Comparison of ENCODE assay signal across 9 cellular contexts in genomic region chr5:67160985-67161384, GRCh38. TPM values are rescaled to one million over a fixed set of nuclear protein-coding genes. Genes with fewer than 3 reads are reported as not detected.
DNase-seq lines count a peak whose midpoint lies in the region; ATAC-seq and TF ChIP-seq lines count a peak whose summit lies in the region.
"Had no signal": no experiment of that assay in that cellular context is flagged by ENCODE, and none has a peak within 500 bp of the region (broad histone marks: within the 10 kb centered on the region; RNA-seq: fewer than 3 reads in every experiment).

No MANE protein-coding gene starts in this region.

- CTCF ChIA-PET in Caco-2 (lab: Charles Lee) = interaction anchor here (1.0 kb wide), 1 partner anchor 48 kb away, joined by 3 read pairs; no protein-coding TSS in a partner anchor

- H3K27me3 Mint-ChIP-seq in activated T-helper 2 cell treated with anti-CD3 and anti-CD28 coated beads, Interferon-gamma antibody, Interleukin-2, Interleukin-4, amounts not matched to agents 10 μg/mL and 5 μg/mL and 100 μg/mL, durations not matched to agents 14 hours and 24 hours and 36 hours (ENCODE audit: low read depth) = no peaks in the 10 kb centered on the region
- H3K27me3 Mint-ChIP-seq in Caco-2 (ENCODE audit: insufficient read depth, unreplicated experiment) = no peaks in the 10 kb centered on the region

- H3K36me3 Mint-ChIP-seq in activated T-helper 2 cell treated with anti-CD3 and anti-CD28 coated beads, Interferon-gamma antibody, Interleukin-2, Interleukin-4, amounts not matched to agents 10 μg/mL and 5 μg/mL and 100 μg/mL, durations not matched to agents 14 hours and 24 hours and 36 hours (ENCODE audit: low read depth) = peaks cover 29% of the 10 kb centered on the region
- peaks cover 67% of the 10 kb centered on the region for H3K36me3 Mint-ChIP-seq in Caco-2 (ENCODE audit: insufficient read depth, unreplicated experiment)

- TF ChIP-seq POLR2A in gastroesophageal sphincter (IDR thresholded peaks at IDR 0.05) (no peak), uterus (IDR thresholded peaks at IDR 0.05) (no peak)

- no peaks in the 10 kb centered on the region for H3K9me3 Mint-ChIP-seq in activated T-helper 2 cell treated with anti-CD3 and anti-CD28 coated beads, Interferon-gamma antibody, Interleukin-2, Interleukin-4, amounts not matched to agents 10 μg/mL and 5 μg/mL and 100 μg/mL, durations not matched to agents 14 hours and 24 hours and 36 hours
- no peaks in the 10 kb centered on the region for H3K9me3 Mint-ChIP-seq in Caco-2 (ENCODE audit: unreplicated experiment)
- H3K9me3 Mint-ChIP-seq: activated naive CD4-positive, alpha-beta T cell treated with anti-CD3 and anti-CD28 coated beads, Interleukin-2, amount 50 U/mL, for 72 hours had no signal

- H3K4me1 Mint-ChIP-seq in activated T-helper 2 cell treated with anti-CD3 and anti-CD28 coated beads, Interferon-gamma antibody, Interleukin-2, Interleukin-4, amounts not matched to agents 10 μg/mL and 5 μg/mL and 100 μg/mL, durations not matched to agents 14 hours and 24 hours and 36 hours (ENCODE audit: low read depth) = peaks cover 52% of the 10 kb centered on the region
- no peaks in the 10 kb centered on the region for H3K4me1 Mint-ChIP-seq in Caco-2 (ENCODE audit: low read depth, unreplicated experiment)

- H3K27ac ChIP-seq in gastroesophageal sphincter (peak overlapping the region in 2 of 4 donors; percentile 23 to 48), uterus (peak overlapping the region; percentile 66 to 68)

- ATAC-seq in gastroesophageal sphincter = peak; percentile 53
- ATAC-seq in GM18511 (IDR thresholded peaks at IDR 0.05; ENCODE audit: unreplicated experiment) = no peak

- POLR2A ChIA-PET in Caco-2 (lab: Charles Lee) = no interaction called here

- no peak overlapping the region for H3K4me3 ChIP-seq in gastroesophageal sphincter
- no peak overlapping the region for H3K4me3 ChIP-seq in uterus
- H3K4me3 ChIP-seq in Caco-2 (ENCODE audit: low read depth, low read length) = no peak overlapping the region

- H3K36me3 ChIP-seq in gastroesophageal sphincter (peaks cover 0 to 50% of the 10 kb centered on the region in 2 donors), uterus (no peaks in the 10 kb centered on the region), Caco-2 (ENCODE audit: control insufficient read depth, insufficient read depth, low read length) (no peaks in the 10 kb centered on the region; the same call in 1 of the 2 replicates)

- intact Hi-C loops in activated T-helper 2 cell treated with anti-CD3 and anti-CD28 coated beads, Interferon-gamma antibody, Interleukin-2, Interleukin-4, amounts not matched to agents 10 μg/mL and 5 μg/mL and 100 μg/mL, durations not matched to agents 14 hours and 24 hours and 36 hours (cut with micrococcal nuclease) = no loop called here
- intact Hi-C loops in uterus (cut with DNase I; ENCODE audit: low total_unique reads) = loop anchor here (5.0 kb wide), 1 partner anchor 46 kb away; no protein-coding TSS in a partner anchor
- intact Hi-C loops in Caco-2 (cut with micrococcal nuclease; ENCODE audit: unreplicated experiment) = no loop called here

- H3K4me3 Mint-ChIP-seq in activated T-helper 2 cell treated with anti-CD3 and anti-CD28 coated beads, Interferon-gamma antibody, Interleukin-2, Interleukin-4, amounts not matched to agents 10 μg/mL and 5 μg/mL and 100 μg/mL, durations not matched to agents 14 hours and 24 hours and 36 hours (ENCODE audit: low read depth) = peak overlapping the region; percentile 61
- H3K4me3 Mint-ChIP-seq in Caco-2 (ENCODE audit: unreplicated experiment) = no peak overlapping the region

- H3K4me1 ChIP-seq in gastroesophageal sphincter (peaks cover 0 to 47% (median 3%) of the 10 kb centered on the region in 3 donors), uterus (no peaks in the 10 kb centered on the region), Caco-2 (no peaks in the 10 kb centered on the region)

- H3K9me3 ChIP-seq in gastroesophageal sphincter (no peaks in the 10 kb centered on the region), uterus (no peaks in the 10 kb centered on the region), Caco-2 (no peaks in the 10 kb centered on the region)

- H3K27ac Mint-ChIP-seq in activated T-helper 2 cell treated with anti-CD3 and anti-CD28 coated beads, Interferon-gamma antibody, Interleukin-2, Interleukin-4, amounts not matched to agents 10 μg/mL and 5 μg/mL and 100 μg/mL, durations not matched to agents 14 hours and 24 hours and 36 hours = peak overlapping the region; percentile 54
- H3K27ac Mint-ChIP-seq in Caco-2 (ENCODE audit: unreplicated experiment) = no peak overlapping the region

- BruUV-seq in Caco-2 (replicated peaks; lab: Mats Ljungman, UMichigan) = no TSS peak

- TF ChIP-seq CTCF in gastroesophageal sphincter (IDR thresholded peaks at IDR 0.05) (no peak), uterus (IDR thresholded peaks at IDR 0.05) (no peak), Caco-2 (IDR thresholded peaks at IDR 0.05; ENCODE audit: insufficient read depth in 1 of 2, low read depth in 1 of 2, low read length in 1 of 2, severe bottlenecking in 1 of 2, unreplicated experiment in 1 of 2) (no peak)

- TF ChIP-seq EP300 in gastroesophageal sphincter (IDR thresholded peaks at IDR 0.05) = no peak

- DNase-seq in stimulated activated CD4-positive, alpha-beta T cell treated with anti-CD3 and anti-CD28 coated beads, Interleukin-2, amount 100 ng/mL, for 4 hours (ENCODE audit: low read depth) = peak; percentile 34
- DNase-seq in stimulated activated CD4-positive, alpha-beta T cell treated with anti-CD3 and anti-CD28 coated beads, Interleukin-12 subunit alpha, Interleukin-12 subunit beta, amount 100 ng/mL, for 4 hours = no peak
- DNase-seq in activated T-helper 2 cell treated with anti-CD3 and anti-CD28 coated beads, Interferon-gamma antibody, Interleukin-2, Interleukin-4, amounts not matched to agents 10 μg/mL and 5 μg/mL and 100 μg/mL, durations not matched to agents 14 hours and 24 hours and 36 hours (ENCODE audit: low spot score) = peak; percentile 28
- DNase-seq in uterus (no peak), globus pallidus (ENCODE audit: low spot score) (no peak), Caco-2 (no peak)

- 30 to 68% methylated on average over 3 of the region's 3 CpGs for WGBS in gastroesophageal sphincter (ENCODE audit: low coverage in 1 of 2), 2 donors

- no peaks in the 10 kb centered on the region for H3K27me3 ChIP-seq in gastroesophageal sphincter
- no peaks in the 10 kb centered on the region for H3K27me3 ChIP-seq in uterus
- no peaks in the 10 kb centered on the region for H3K27me3 ChIP-seq in Caco-2 (replicated peaks; ENCODE audit: control insufficient read depth, insufficient read depth, low read length)

RNA-seq across cellular contexts. Expression of gene CD180, which starts 35.6 kb away (rescaled TPM):
- 0.02 TPM in 2 replicates for total RNA-seq in activated T-helper 2 cell treated with anti-CD3 and anti-CD28 coated beads, Interferon-gamma antibody, Interleukin-2, Interleukin-4, amounts not matched to agents 10 μg/mL and 5 μg/mL and 100 μg/mL, durations not matched to agents 14 hours and 24 hours and 36 hours
- total RNA-seq in gastroesophageal sphincter (1 to 10 TPM in 2 of 4 donors, under 1 TPM in 1, not detected in 1; 0.27 to 2.2 (median 1.2) TPM), uterus (under 1 TPM in 3 of 4 donors, not detected in 1; 0.37 to 0.83 (median 0.59) TPM), Caco-2 (2022) (not detected in 2 replicates)
- total RNA-seq: activated naive CD4-positive, alpha-beta T cell treated with anti-CD3 and anti-CD28 coated beads, Interleukin-2, amount 50 U/mL, for 72 hours had no signal

Comparison
In these comparisons a context has a peak if more than half of its experiments do, and no peak if none do; other contexts are left out.
1. DNase-seq: peak in stimulated activated CD4-positive, alpha-beta T cell treated with anti-CD3 and anti-CD28 coated beads, Interleukin-2, amount 100 ng/mL, for 4 hours (single experiment) and activated T-helper 2 cell treated with anti-CD3 and anti-CD28 coated beads, Interferon-gamma antibody, Interleukin-2, Interleukin-4, amounts not matched to agents 10 μg/mL and 5 μg/mL and 100 μg/mL, durations not matched to agents 14 hours and 24 hours and 36 hours (single experiment); none in stimulated activated CD4-positive, alpha-beta T cell treated with anti-CD3 and anti-CD28 coated beads, Interleukin-12 subunit alpha, Interleukin-12 subunit beta, amount 100 ng/mL, for 4 hours (single experiment), uterus (0 of 2), globus pallidus (single experiment) and Caco-2 (0 of 2).